In genomic region chr2:189369566-189369965, GRCh38 we compare ENCODE assay signal across 19 cellular contexts.
DNase-seq lines count a peak whose midpoint lies in the region; TF ChIP-seq lines count a peak whose summit lies in the region.
"Had no signal": no experiment of that assay in that cellular context is flagged by ENCODE, and none has a peak within 500 bp of the region (broad histone marks: within the 10 kb centered on the region; RNA-seq: fewer than 3 reads in every experiment).

No MANE protein-coding gene starts in this region.

- no peaks in the 10 kb centered on the region for H3K9me3 ChIP-seq in breast epithelium
- H3K9me3 ChIP-seq in mammary epithelial cell (replicated peaks; ENCODE audit: insufficient read depth, low read length): no peaks in the 10 kb centered on the region

- H3K79me2 ChIP-seq in mammary epithelial cell (ENCODE audit: insufficient read depth, low read length): no peaks in the 10 kb centered on the region

- TF ChIP-seq POLR2A in breast epithelium (IDR thresholded peaks at IDR 0.05): no peak

- intact Hi-C loops in MCF 10A (cut with micrococcal nuclease): no loop called here
- intact Hi-C loops in breast epithelium (cut with DNase I; ENCODE audit: low total_unique reads): no loop called here
- intact Hi-C loops in mammary epithelial cell (cut with micrococcal nuclease): no loop called here

- TF ChIP-seq CTCF in MCF 10A (IDR thresholded peaks at IDR 0.05; ENCODE audit: unreplicated experiment) (no peak), breast epithelium (IDR thresholded peaks at IDR 0.05) (no peak), mammary epithelial cell (conservative IDR thresholded peaks at IDR 0.05 in 1 of 2, IDR thresholded peaks at IDR 0.05 in 1 of 2; ENCODE audit: extremely low read depth in 1 of 2, insufficient read depth in 1 of 2, low read depth in 1 of 2, low read length in 2 of 2) (no peak)

- CTCF ChIA-PET in MCF 10A (lab: Yijun Ruan, JAX) (interaction anchor here (0.6 kb wide), 2 partner anchors 276 to 1017 kb away, joined by 3 to 4 read pairs; no protein-coding TSS in a partner anchor), mammary epithelial cell (lab: Charles Lee; ENCODE audit: low non-redundant PET) (no interaction called here)

- no peak overlapping the region for H3K4me3 Mint-ChIP-seq in MCF 10A (ENCODE audit: unreplicated experiment)
- H3K4me3 Mint-ChIP-seq: brain; CD8-positive, alpha-beta memory T cell; naive thymus-derived CD4-positive, alpha-beta T cell had no signal

- in situ Hi-C loops in mammary epithelial cell (cut with MboI; ENCODE audit: low sequenced_read_pairs in 2 of 2): no loop called here

- no peaks in the 10 kb centered on the region for H4K20me1 ChIP-seq in mammary epithelial cell (ENCODE audit: insufficient read depth, low read length)

- H3K9ac ChIP-seq in mammary epithelial cell (ENCODE audit: insufficient read depth, low read length): no peak overlapping the region

- no peaks in the 10 kb centered on the region for H3K9me3 Mint-ChIP-seq in MCF 10A (ENCODE audit: unreplicated experiment)
- H3K9me3 Mint-ChIP-seq: brain; CD8-positive, alpha-beta memory T cell; naive thymus-derived CD4-positive, alpha-beta T cell had no signal

- peaks cover 8% of the 10 kb centered on the region for H3K4me1 Mint-ChIP-seq in MCF 10A (ENCODE audit: insufficient read depth, unreplicated experiment)
- H3K4me1 Mint-ChIP-seq: brain had no signal

- dilution Hi-C loops in mammary epithelial cell (cut with HindIII; ENCODE audit: low sequenced_read_pairs): no loop called here

- no peaks in the 10 kb centered on the region for H3K27me3 ChIP-seq in breast epithelium
- no peaks in the 10 kb centered on the region for H3K27me3 ChIP-seq in mammary epithelial cell (ENCODE audit: insufficient read depth, low read length)
- H3K27me3 ChIP-seq: heart right ventricle, tibial nerve had no signal

- H3K4me3 ChIP-seq in breast epithelium (no peak overlapping the region), mammary epithelial cell (replicated peaks in 1 of 3; ENCODE audit: insufficient read depth in 1 of 3, low read depth in 2 of 3, low read length in 3 of 3) (no peak overlapping the region)
- H3K4me3 ChIP-seq: heart right ventricle, tibial nerve had no signal

- H3K36me3 Mint-ChIP-seq in MCF 10A (ENCODE audit: insufficient read depth, unreplicated experiment): no peaks in the 10 kb centered on the region
- H3K36me3 Mint-ChIP-seq: brain; naive thymus-derived CD4-positive, alpha-beta T cell had no signal

- no peak overlapping the region for H3K27ac ChIP-seq in breast epithelium
- H3K27ac ChIP-seq in mammary epithelial cell (ENCODE audit: insufficient read depth, low read depth, low read length): peak overlapping the region; percentile 87
- H3K27ac ChIP-seq: 22Rv1, heart right ventricle, tibial nerve, VCaP had no signal

- DNase-seq in MCF 10A (ENCODE audit: unreplicated experiment) (peak; percentile 66), breast epithelium (ENCODE audit: low spot score in 2 of 2) (no peak), mammary epithelial cell (peak; percentile 71), glomerular visceral epithelial cell (ENCODE audit: extremely low spot score) (peak; percentile 29), SK-N-DZ (ENCODE audit: low spot score) (no peak), NCI-H2171 (lab: John Stamatoyannopoulos, UW) (no peak), D341Med (ENCODE audit: low spot score) (no peak), SHP77 treated with DMSO at 0.1 percent for 48 hours (lab: John Stamatoyannopoulos, UW) (no peak)
- DNase-seq: activated effector memory CD4-positive, alpha-beta T cell treated with anti-CD3 and anti-CD28 coated beads, Interleukin-2, amount 50 U/mL, for 16 hours; CD8-positive, alpha-beta memory T cell; heart right ventricle; MM.1S; naive thymus-derived CD4-positive, alpha-beta T cell; stimulated activated CD4-positive, alpha-beta T cell treated with anti-CD3 and anti-CD28 coated beads, Interleukin-1b, Interleukin-23, amount 100 ng/mL, for 48 hours; stimulated activated CD8-positive, alpha-beta memory T cell treated with anti-CD3 and anti-CD28 coated beads, Interleukin-4, amount 100 ng/mL, for 48 hours had no signal

- BruUV-seq in MCF 10A (replicated peaks; lab: Mats Ljungman, UMichigan) (no TSS peak), mammary epithelial cell (replicated peaks; lab: Mats Ljungman, UMichigan) (no TSS peak)

- peak overlapping the region; percentile 62 for H3K4me2 ChIP-seq in mammary epithelial cell (ENCODE audit: insufficient read depth, low read depth, low read length)

- H3K27me3 Mint-ChIP-seq in MCF 10A (ENCODE audit: insufficient read depth, unreplicated experiment): no peaks in the 10 kb centered on the region
- H3K27me3 Mint-ChIP-seq: brain; CD8-positive, alpha-beta memory T cell; naive thymus-derived CD4-positive, alpha-beta T cell had no signal

- 5% methylated on average over 3 of the region's 3 CpGs for WGBS in mammary epithelial cell (ENCODE audit: low coverage, missing lambda C conversion rate)

- H3K36me3 ChIP-seq in breast epithelium: no peaks in the 10 kb centered on the region
- H3K36me3 ChIP-seq in mammary epithelial cell (ENCODE audit: insufficient read depth, low read length): no peaks in the 10 kb centered on the region
- H3K36me3 ChIP-seq: heart right ventricle, tibial nerve had no signal

- H2AFZ ChIP-seq in mammary epithelial cell (ENCODE audit: low read depth, low read length): peak overlapping the region; percentile 12

- H3K4me1 ChIP-seq in breast epithelium: no peaks in the 10 kb centered on the region
- peaks cover 28% of the 10 kb centered on the region for H3K4me1 ChIP-seq in mammary epithelial cell (ENCODE audit: insufficient read depth, low read length)
- H3K4me1 ChIP-seq: heart right ventricle, tibial nerve had no signal

- POLR2A ChIA-PET in MCF 10A (lab: Yijun Ruan, JAX): interaction anchor here (0.6 to 1.7 kb wide), 5 partner anchors 22 to 1065 kb away, joined by 3 to 7 read pairs (median 4); no protein-coding TSS in a partner anchor

- no peak overlapping the region for H3K27ac Mint-ChIP-seq in MCF 10A (ENCODE audit: low read depth, unreplicated experiment)
- H3K27ac Mint-ChIP-seq: brain; CD8-positive, alpha-beta memory T cell; naive thymus-derived CD4-positive, alpha-beta T cell had no signal

Comparison
In these comparisons a context has a peak if more than half of its experiments do, and no peak if none do; other contexts are left out.
1. DNase-seq: peak in MCF 10A (single experiment), mammary epithelial cell (single experiment) and glomerular visceral epithelial cell (single experiment); none in breast epithelium (0 of 2), SK-N-DZ (single experiment), NCI-H2171 (single experiment), D341Med (single experiment) and SHP77 treated with DMSO at 0.1 percent for 48 hours (single experiment).